Comparison of ENCODE assay signal across 9 cellular contexts in the genomic region with DNA sequence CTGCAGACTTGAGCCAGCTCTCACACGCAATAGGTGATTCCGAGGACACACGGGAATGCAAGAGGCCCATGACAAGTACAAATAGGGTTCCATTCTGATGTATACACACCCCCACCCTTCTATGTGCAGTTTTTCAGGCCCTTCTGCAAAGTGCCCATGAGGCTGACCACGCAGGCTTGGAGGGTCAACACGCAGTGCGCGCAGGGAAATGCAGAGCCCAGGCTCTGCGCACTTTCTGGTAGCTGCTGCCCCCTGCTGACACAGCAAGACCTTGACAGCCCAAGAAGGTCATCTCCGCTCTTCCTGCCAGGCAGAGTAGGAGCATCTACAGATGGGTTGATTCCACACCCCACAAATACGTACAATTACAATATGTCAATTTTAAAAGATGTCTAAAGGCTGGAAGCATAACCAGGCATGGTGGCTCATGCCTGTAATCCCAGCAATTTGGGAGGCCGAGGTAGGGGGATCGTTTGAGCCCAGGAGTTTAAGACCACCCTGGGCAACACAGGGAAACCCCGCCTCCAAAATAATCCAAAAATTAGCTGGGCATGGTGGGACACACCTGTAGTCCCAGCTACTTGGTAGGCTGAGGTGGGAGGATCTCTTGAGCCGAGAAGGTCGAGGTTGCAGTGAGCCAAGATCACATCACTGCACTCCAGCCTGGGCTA.
A peak's percentile ranks its signal among the peaks of the same experiment; 100 is the strongest.
DNase-seq lines count a peak whose midpoint lies in the region; ATAC-seq and TF ChIP-seq lines count a peak whose summit lies in the region.
"Had no signal": no experiment of that assay in that cellular context is flagged by ENCODE, and none has a peak within 500 bp of the region (broad histone marks: within the 10 kb centered on the region; RNA-seq: fewer than 3 reads in every experiment).

No MANE protein-coding gene starts in this region.

- H3K27me3 ChIP-seq in neutrophil = no peaks in the 10 kb centered on the region

- peak; percentile 44 for ATAC-seq in GM18505 (IDR thresholded peaks at IDR 0.05; ENCODE audit: unreplicated experiment)
- peak; percentile 44 for ATAC-seq in HG02884 (IDR thresholded peaks at IDR 0.05; ENCODE audit: unreplicated experiment)

- no peak for TF ChIP-seq POLR2A in GM18505 (IDR thresholded peaks at IDR 0.05; ENCODE audit: borderline replicate concordance, extremely low read depth, insufficient read depth, insufficient read length)

- H3K9me3 ChIP-seq in neutrophil = no peaks in the 10 kb centered on the region

- DNase-seq in AG09309 (ENCODE audit: low read depth) (no peak), NCI-H748 (lab: John Stamatoyannopoulos, UW; ENCODE audit: unreplicated experiment) (peak; percentile 68), fibroblast of peridontal ligament (ENCODE audit: extremely low read depth) (peak; percentile 28), HPDE6-E6E7 (ENCODE audit: extremely low spot score) (no peak)
- DNase-seq in activated CD8-positive, alpha-beta memory T cell treated with anti-CD3 and anti-CD28 coated beads, Interleukin-2, amount 50 U/mL, for 48 hours = peak; percentile 80

- peaks cover 88 to 91% of the 10 kb centered on the region in 2 experiments for H3K4me1 ChIP-seq in neutrophil (ENCODE audit: control insufficient read depth in 1 of 2, insufficient read depth in 1 of 2, low read depth in 1 of 2, low read length in 1 of 2)

- peak overlapping the region; percentile 95 for H3K27ac ChIP-seq in neutrophil

- H3K36me3 ChIP-seq in neutrophil = peaks cover 33% of the 10 kb centered on the region

- H3K4me3 ChIP-seq in AG09309 (ENCODE audit: control insufficient read depth, low read depth, low read length) (no peak overlapping the region), neutrophil (ENCODE audit: low read depth in 1 of 2, low read length in 1 of 2) (peak overlapping the region; percentile 13 to 60)
- H3K4me3 ChIP-seq: skin epidermis had no signal

- TF ChIP-seq CTCF in AG09309 (IDR thresholded peaks at IDR 0.05; ENCODE audit: control insufficient read depth, insufficient read depth, low read depth, low read length, missing control alignments) (peak; percentile 70), neutrophil (IDR thresholded peaks at IDR 0.05) (peak; percentile 94)

Comparison
In these comparisons a context has a peak if more than half of its experiments do, and no peak if none do; other contexts are left out.
1. DNase-seq: peak in NCI-H748 (single experiment), activated CD8-positive, alpha-beta memory T cell treated with anti-CD3 and anti-CD28 coated beads, Interleukin-2, amount 50 U/mL, for 48 hours (single experiment) and fibroblast of peridontal ligament (single experiment); none in AG09309 (single experiment) and HPDE6-E6E7 (single experiment).